16 cellular contexts compared by ENCODE assay signal in the genomic region with DNA sequence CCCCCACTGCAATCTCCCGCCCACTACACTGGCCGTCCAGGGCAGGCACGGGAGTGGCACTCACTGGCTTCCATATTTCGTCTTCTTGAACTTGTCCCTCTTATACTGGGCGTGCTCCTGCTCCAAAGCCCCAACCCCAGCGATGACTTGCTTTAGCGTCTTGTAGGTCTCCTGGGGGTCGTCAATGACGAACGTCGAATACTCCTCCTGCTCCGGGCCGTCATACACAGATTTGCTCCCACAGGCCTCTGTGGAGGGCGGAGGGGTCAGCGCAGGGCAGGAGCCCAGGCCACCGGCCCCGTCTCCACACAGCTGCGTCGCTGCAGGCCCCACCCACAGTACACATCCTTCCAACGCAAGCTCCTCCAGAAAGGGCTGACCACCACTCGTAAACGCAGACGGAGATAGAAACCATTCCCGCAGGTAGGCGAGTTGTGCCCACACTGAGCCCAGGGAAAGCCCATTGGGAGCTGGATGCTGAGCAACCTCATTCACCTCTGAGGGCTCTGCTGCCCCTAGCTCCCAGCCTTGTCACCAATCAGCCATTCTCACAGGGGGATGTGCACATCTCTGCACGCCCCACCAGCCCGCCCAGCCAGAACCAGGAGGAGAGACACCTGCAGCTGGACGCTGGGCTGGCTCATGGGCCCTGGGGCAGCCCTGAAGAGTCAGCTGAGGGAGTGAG. TPM values are rescaled to one million over a fixed set of nuclear protein-coding genes. Genes with fewer than 3 reads are reported as not detected.
DNase-seq lines count a peak whose midpoint lies in the region; ATAC-seq and TF ChIP-seq lines count a peak whose summit lies in the region.
"Had no signal": no experiment of that assay in that cellular context is flagged by ENCODE, and none has a peak within 500 bp of the region (broad histone marks: within the 10 kb centered on the region; RNA-seq: fewer than 3 reads in every experiment).

No MANE protein-coding gene starts in this region.

- H3K36me3 ChIP-seq in upper lobe of right lung: peaks cover 25% of the 10 kb centered on the region
- H3K36me3 ChIP-seq: HAP-1 had no signal

- no peaks in the 10 kb centered on the region for H3K9me3 ChIP-seq in upper lobe of right lung
- H3K9me3 ChIP-seq: HAP-1 had no signal

- intact Hi-C loops in dorsolateral prefrontal cortex (cut with DNase I): no loop called here
- intact Hi-C loops in upper lobe of right lung (cut with DNase I): no loop called here

- H3K4me1 Mint-ChIP-seq in activated naive CD4-positive, alpha-beta T cell treated with anti-CD3 and anti-CD28 coated beads, Interleukin-2, amount 10 ng/mL, durations not matched to agents 7 days and 5 days: no peaks in the 10 kb centered on the region
- H3K4me1 Mint-ChIP-seq in natural killer cell treated with Interleukin-12 subunit alpha and Interleukin-12 subunit beta and Interleukin-15 and Interleukin-18, amount 100 ng/mL, for 72 hours (ENCODE audit: low read depth in 2 of 2): peaks cover 0 to 4% of the 10 kb centered on the region in 2 donors

- H3K27ac ChIP-seq in dorsolateral prefrontal cortex (peak overlapping the region in 1 of 59 donors; percentile 9), upper lobe of right lung (no peak overlapping the region)
- H3K27ac ChIP-seq: hepatocyte had no signal

- H3K4me1 ChIP-seq in upper lobe of right lung: peaks cover 4% of the 10 kb centered on the region
- H3K4me1 ChIP-seq: HAP-1 had no signal

- no peaks in the 10 kb centered on the region for H3K9me3 Mint-ChIP-seq in activated naive CD4-positive, alpha-beta T cell treated with anti-CD3 and anti-CD28 coated beads, Interleukin-2, amount 10 ng/mL, durations not matched to agents 7 days and 5 days
- no peaks in the 10 kb centered on the region for H3K9me3 Mint-ChIP-seq in natural killer cell treated with Interleukin-12 subunit alpha and Interleukin-12 subunit beta and Interleukin-15 and Interleukin-18, amount 100 ng/mL, for 72 hours
- H3K9me3 Mint-ChIP-seq: mesothelial cell of epicardium had no signal

- H3K27me3 Mint-ChIP-seq in activated naive CD4-positive, alpha-beta T cell treated with anti-CD3 and anti-CD28 coated beads, Interleukin-2, amount 10 ng/mL, durations not matched to agents 7 days and 5 days: no peaks in the 10 kb centered on the region
- no peaks in the 10 kb centered on the region for H3K27me3 Mint-ChIP-seq in natural killer cell treated with Interleukin-12 subunit alpha and Interleukin-12 subunit beta and Interleukin-15 and Interleukin-18, amount 100 ng/mL, for 72 hours
- H3K27me3 Mint-ChIP-seq: CD8-positive, alpha-beta memory T cell had no signal

- H3K4me3 ChIP-seq in dorsolateral prefrontal cortex (no peak overlapping the region), upper lobe of right lung (no peak overlapping the region)
- H3K4me3 ChIP-seq: HAP-1, hepatocyte had no signal

- DNase-seq in activated naive CD4-positive, alpha-beta T cell treated with anti-CD3 and anti-CD28 coated beads, Interleukin-2, amount 10 ng/mL, durations not matched to agents 7 days and 5 days: peak; percentile 18
- no peak for DNase-seq in activated naive CD4-positive, alpha-beta T cell (lab: John Stamatoyannopoulos, UW)
- DNase-seq in dorsolateral prefrontal cortex (peak in 6 of 10 donors; percentile 7 to 31 (median 26)), upper lobe of right lung (peak; percentile 63), NCI-H2171 (lab: John Stamatoyannopoulos, UW) (no peak)
- peak; percentile 49 for DNase-seq in natural killer cell treated with Interleukin-12 subunit alpha and Interleukin-12 subunit beta and Interleukin-15 and Interleukin-18, amount 100 ng/mL, for 72 hours (ENCODE audit: low spot score)
- DNase-seq: activated CD4-positive, alpha-beta T cell treated with anti-CD3 and anti-CD28 coated beads, Interleukin-2, amount 50 U/mL, for 1 hour; activated T-cell treated with anti-CD3 and anti-CD28 coated beads for 4 hours; central memory CD4-positive, alpha-beta T cell; NCI-H526 treated with DMSO at 0.1 percent for 48 hours had no signal

- CTCF ChIA-PET in activated naive CD4-positive, alpha-beta T cell treated with anti-CD3 and anti-CD28 coated beads, Interleukin-2, amount 10 ng/mL, durations not matched to agents 7 days and 5 days (lab: Charles Lee): no interaction called here

- no peak overlapping the region for H3K27ac Mint-ChIP-seq in activated naive CD4-positive, alpha-beta T cell treated with anti-CD3 and anti-CD28 coated beads, Interleukin-2, amount 10 ng/mL, durations not matched to agents 7 days and 5 days
- no peak overlapping the region for H3K27ac Mint-ChIP-seq in natural killer cell treated with Interleukin-12 subunit alpha and Interleukin-12 subunit beta and Interleukin-15 and Interleukin-18, amount 100 ng/mL, for 72 hours
- H3K27ac Mint-ChIP-seq: mesothelial cell of epicardium had no signal

- no peaks in the 10 kb centered on the region for H3K27me3 ChIP-seq in dorsolateral prefrontal cortex
- no peaks in the 10 kb centered on the region for H3K27me3 ChIP-seq in upper lobe of right lung
- H3K27me3 ChIP-seq: hepatocyte had no signal

- peak in 1 of 2 donors; percentile 36 for ATAC-seq in natural killer cell treated with Interleukin-12 subunit alpha and Interleukin-12 subunit beta and Interleukin-15 and Interleukin-18, amount 100 ng/mL, for 72 hours
- no peak for ATAC-seq in upper lobe of right lung
- no peak for ATAC-seq in GM21526 (IDR thresholded peaks at IDR 0.05; ENCODE audit: low FRiP score, unreplicated experiment)
- ATAC-seq in GM21723 (IDR thresholded peaks at IDR 0.05; ENCODE audit: unreplicated experiment): no peak

- peaks cover 59% of the 10 kb centered on the region for H3K36me3 Mint-ChIP-seq in activated naive CD4-positive, alpha-beta T cell treated with anti-CD3 and anti-CD28 coated beads, Interleukin-2, amount 10 ng/mL, durations not matched to agents 7 days and 5 days
- peaks cover 6% of the 10 kb centered on the region for H3K36me3 Mint-ChIP-seq in natural killer cell treated with Interleukin-12 subunit alpha and Interleukin-12 subunit beta and Interleukin-15 and Interleukin-18, amount 100 ng/mL, for 72 hours

- no peak for TF ChIP-seq CTCF in dorsolateral prefrontal cortex (IDR thresholded peaks at IDR 0.05 in 54 of 56, conservative IDR thresholded peaks at IDR 0.05 in 2 of 56; ENCODE audit: low read depth in 1 of 56, partially characterized antibody in 56 of 56)
- no peak for TF ChIP-seq CTCF in upper lobe of right lung (IDR thresholded peaks at IDR 0.05)

- H3K4me3 Mint-ChIP-seq in activated naive CD4-positive, alpha-beta T cell treated with anti-CD3 and anti-CD28 coated beads, Interleukin-2, amount 10 ng/mL, durations not matched to agents 7 days and 5 days: no peak overlapping the region
- H3K4me3 Mint-ChIP-seq in natural killer cell treated with Interleukin-12 subunit alpha and Interleukin-12 subunit beta and Interleukin-15 and Interleukin-18, amount 100 ng/mL, for 72 hours: no peak overlapping the region
- H3K4me3 Mint-ChIP-seq: mesothelial cell of epicardium had no signal

RNA-seq across cellular contexts. Expression of a gene that starts 7.9 kb away (rescaled TPM):
- total RNA-seq in dorsolateral prefrontal cortex (1 to 10 TPM; 1.0 to 8.3 (median 2.9) TPM), upper lobe of right lung (21.2 TPM)
- 1 to 10 TPM in 1 of 2 donors, under 1 TPM in 1; 0.64 to 1.4 TPM for total RNA-seq in natural killer cell treated with Interleukin-12 subunit alpha and Interleukin-12 subunit beta and Interleukin-15 and Interleukin-18, amount 100 ng/mL, for 72 hours

Comparison
In these comparisons a context has a peak if more than half of its experiments do, and no peak if none do; other contexts are left out.
1. DNase-seq: peak in activated naive CD4-positive, alpha-beta T cell treated with anti-CD3 and anti-CD28 coated beads, Interleukin-2, amount 10 ng/mL, durations not matched to agents 7 days and 5 days (single experiment), dorsolateral prefrontal cortex (6 of 10), natural killer cell treated with Interleukin-12 subunit alpha and Interleukin-12 subunit beta and Interleukin-15 and Interleukin-18, amount 100 ng/mL, for 72 hours (single experiment) and upper lobe of right lung (single experiment); none in activated naive CD4-positive, alpha-beta T cell (0 of 4) and NCI-H2171 (single experiment).